In the genomic region with DNA sequence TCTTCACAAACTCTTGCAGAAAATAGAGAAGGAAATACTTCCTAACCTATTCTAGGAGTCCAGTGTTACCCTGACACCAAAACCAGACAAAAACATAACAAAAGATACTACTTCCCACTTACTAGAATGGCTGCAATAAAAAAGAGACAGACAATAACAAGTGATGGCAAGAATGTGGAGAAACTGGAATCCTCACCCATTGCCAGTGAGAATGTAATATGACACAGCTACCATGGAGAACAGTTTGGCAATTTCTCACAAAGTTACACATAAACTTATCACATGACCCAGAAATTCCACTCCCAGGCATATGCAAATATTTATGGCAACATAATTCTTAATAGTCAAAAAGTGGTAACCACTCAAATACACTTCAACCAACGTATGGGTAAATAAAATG, we compare ENCODE assay signal across 26 cellular contexts.
"Had no signal": no experiment of that assay in that cellular context is flagged by ENCODE, and none has a peak within 500 bp of the region (broad histone marks: within the 10 kb centered on the region; RNA-seq: fewer than 3 reads in every experiment).

No MANE protein-coding gene starts in this region.

- H3K27ac ChIP-seq: body of pancreas, coronary artery, dorsolateral prefrontal cortex, epithelial cell of prostate, esophagus squamous epithelium, gastroesophageal sphincter, WERI-Rb-1 had no signal

- H3K9me3 ChIP-seq: body of pancreas, esophagus squamous epithelium, gastroesophageal sphincter had no signal

- DNase-seq: activated B cell treated with CpG ODN at 0.5 μM for 24 hours; activated CD4-positive, alpha-beta T cell treated with anti-CD3 and anti-CD28 coated beads for 48 hours; activated CD4-positive, alpha-beta T cell treated with anti-CD3 and anti-CD28 coated beads, Interleukin-2, amount 50 U/mL, for 1 hour; activated CD4-positive, alpha-beta T cell treated with anti-CD3 and anti-CD28 coated beads, Interleukin-2, amount 50 U/mL, for 48 hours; activated CD8-positive, alpha-beta memory T cell treated with anti-CD3 and anti-CD28 coated beads for 24 hours; activated CD8-positive, alpha-beta T cell treated with anti-CD3 and anti-CD28 coated beads for 36 hours; activated effector memory CD4-positive, alpha-beta T cell treated with Interleukin-2 at 50 U/mL for 16 hours; activated gamma-delta T cell treated with Interleukin-2 at 50 U/mL for 16 hours; activated naive CD4-positive, alpha-beta T cell treated with anti-CD3 and anti-CD28 coated beads, Interleukin-2, amount 50 U/mL, for 16 hours; activated naive CD4-positive, alpha-beta T cell treated with Interleukin-2 at 50 U/mL for 16 hours; activated T-cell treated with anti-CD3 and anti-CD28 coated beads, Interleukin-2, amount 50 U/mL, for 4 hours; amygdala; aorta; body of pancreas; dorsolateral prefrontal cortex; effector memory CD8-positive, alpha-beta T cell; esophagus squamous epithelium; foreskin melanocyte; head of caudate nucleus; T-helper 1 cell; T-helper 17 cell; T1000; WERI-Rb-1 had no signal

- H3K36me3 ChIP-seq: esophagus squamous epithelium, gastroesophageal sphincter, WERI-Rb-1 had no signal

- H3K27me3 ChIP-seq: body of pancreas, dorsolateral prefrontal cortex, esophagus squamous epithelium, gastroesophageal sphincter had no signal

- H3K4me1 ChIP-seq: body of pancreas, esophagus squamous epithelium, gastroesophageal sphincter had no signal

- H3K4me3 ChIP-seq: body of pancreas, coronary artery, dorsolateral prefrontal cortex, esophagus squamous epithelium, gastroesophageal sphincter had no signal
